Comparison of ENCODE assay signal across 8 cellular contexts in the genomic region with DNA sequence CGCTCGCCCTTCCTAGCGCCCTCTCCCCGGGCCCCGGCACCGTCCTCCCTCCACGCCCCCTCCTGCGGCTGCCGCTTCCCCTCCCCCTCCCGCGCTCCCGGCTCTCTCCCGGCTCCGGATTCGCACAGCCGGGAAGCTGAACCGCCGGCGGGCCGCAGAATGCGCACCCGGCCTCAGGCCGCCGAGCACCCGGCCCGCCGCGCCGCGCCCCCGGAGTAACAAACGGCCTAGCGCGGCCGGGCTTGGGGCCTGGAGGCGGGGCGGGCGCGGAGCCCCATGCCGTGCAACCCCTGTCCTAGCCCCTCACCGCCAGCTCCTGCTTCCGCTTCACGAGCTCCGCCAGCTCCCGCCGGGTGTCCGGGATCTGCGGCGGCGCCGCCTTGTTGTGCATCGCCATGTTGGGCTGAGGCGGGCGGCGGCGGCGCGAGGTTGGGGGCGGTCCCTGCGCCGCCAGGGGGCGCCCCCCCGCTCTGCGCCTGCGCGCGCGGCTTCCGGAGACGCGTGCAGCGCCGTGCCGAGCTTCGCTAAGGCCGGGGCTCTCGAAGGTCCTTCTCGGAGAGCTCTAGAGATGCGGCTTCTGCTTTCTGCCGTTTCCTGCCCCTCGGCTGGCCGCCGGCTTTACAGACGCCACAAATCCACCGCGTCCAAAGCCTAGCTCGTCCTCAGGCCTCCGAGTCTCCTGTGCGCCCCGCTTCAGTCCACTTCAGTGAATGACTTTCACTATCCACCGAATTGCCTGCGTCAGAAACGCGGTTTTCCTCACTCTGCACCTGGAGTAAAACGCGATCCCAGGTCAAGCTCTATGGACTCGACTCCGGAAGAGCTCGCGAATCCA. TPM values are rescaled to one million over a fixed set of nuclear protein-coding genes. Genes with fewer than 3 reads are reported as not detected.
DNase-seq lines count a peak whose midpoint lies in the region; ATAC-seq and TF ChIP-seq lines count a peak whose summit lies in the region.

A gene (minus strand): TSS at position 417 of the 835 bp plus-strand sequence. CDS start 20 bp downstream, at position 397.

- TF ChIP-seq CTCF in endothelial cell (IDR thresholded peaks at IDR 0.05; ENCODE audit: unreplicated experiment), result peak; percentile 91

- H3K9me3 Mint-ChIP-seq in endothelial cell (ENCODE audit: unreplicated experiment), result no peaks in the 10 kb centered on the region

- H3K27ac Mint-ChIP-seq in endothelial cell (ENCODE audit: unreplicated experiment), result peak within 1 kb of the TSS; percentile 93

- H3K36me3 Mint-ChIP-seq in endothelial cell (ENCODE audit: low read depth, unreplicated experiment), result peaks cover 5% of the 10 kb centered on the region

- H3K4me1 Mint-ChIP-seq in endothelial cell (ENCODE audit: unreplicated experiment), result peaks cover 16% of the 10 kb centered on the region

- peaks cover 14% of the 10 kb centered on the region for H3K27me3 Mint-ChIP-seq in endothelial cell (ENCODE audit: unreplicated experiment)

- ATAC-seq in GM19438 (IDR thresholded peaks at IDR 0.05; ENCODE audit: low read depth, unreplicated experiment) (peak; percentile 91), HG03575 (IDR thresholded peaks at IDR 0.05; ENCODE audit: extremely low read depth, insufficient number of reproducible peaks, low FRiP score, unreplicated experiment) (peak; percentile 21)

- H3K4me3 Mint-ChIP-seq in endothelial cell (ENCODE audit: unreplicated experiment), result peak within 1 kb of the TSS; percentile 97

- DNase-seq in CMK (ENCODE audit: low read depth), result peak; percentile 78
- DNase-seq in NOMO-1 treated with dmso at 0.1 percent for 144 hours (lab: John Stamatoyannopoulos, UW; ENCODE audit: unreplicated experiment), result peak; percentile 79
- DNase-seq in activated CD8-positive, alpha-beta memory T cell treated with anti-CD3 and anti-CD28 coated beads, Interleukin-2, amount 50 U/mL, for 24 hours (ENCODE audit: extremely low read depth), result peak; percentile 26
- peak; percentile 90 for DNase-seq in endothelial cell (ENCODE audit: low spot score)
- DNase-seq in midbrain (lab: John Stamatoyannopoulos, UW), result peak; percentile 80
- peak; percentile 70 to 72 for DNase-seq in stimulated activated CD8-positive, alpha-beta memory T cell treated with anti-CD3 and anti-CD28 coated beads, Interleukin-2, amount 100 ng/mL, for 1 hour (ENCODE audit: low read depth in 2 of 2)

RNA-seq across cellular contexts. Expression of the gene that starts here (rescaled TPM):
- total RNA-seq in endothelial cell (ENCODE audit: unreplicated experiment), result 50.6 TPM

Comparison
In these comparisons a context has a peak if more than half of its experiments do, and no peak if none do; other contexts are left out.
1. Peak in every context shown above with its lines: DNase-seq and ATAC-seq.
2. DNase-seq: peak in every context shown above with its lines; median percentile 90 in endothelial cell; 80 in midbrain; 79 in NOMO-1 treated with dmso at 0.1 percent for 144 hours; 78 in CMK; 71 in stimulated activated CD8-positive, alpha-beta memory T cell treated with anti-CD3 and anti-CD28 coated beads, Interleukin-2, amount 100 ng/mL, for 1 hour; 26 in activated CD8-positive, alpha-beta memory T cell treated with anti-CD3 and anti-CD28 coated beads, Interleukin-2, amount 50 U/mL, for 24 hours.